9 cellular contexts compared by ENCODE assay signal in the genomic region with DNA sequence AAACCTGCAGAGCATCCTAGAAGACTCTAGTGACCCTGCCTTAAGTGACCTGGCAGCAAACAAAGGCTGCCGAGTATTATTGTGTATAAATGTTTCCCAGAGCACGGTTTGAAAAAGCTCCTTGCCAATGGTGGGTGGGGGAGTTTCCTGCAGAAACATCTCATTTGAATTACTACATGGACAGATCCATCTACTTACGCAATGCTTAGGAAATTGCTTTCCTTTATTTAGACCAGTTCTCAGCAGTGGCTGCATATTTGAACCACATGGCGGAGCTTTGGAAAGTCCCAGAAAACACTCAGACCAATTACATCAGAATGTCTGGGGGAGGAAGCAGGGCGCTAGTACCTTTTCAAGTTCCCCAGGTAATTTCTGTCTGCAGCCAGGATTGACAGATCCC.
DNase-seq lines count a peak whose midpoint lies in the region; ATAC-seq and TF ChIP-seq lines count a peak whose summit lies in the region.
"Had no signal": no experiment of that assay in that cellular context is flagged by ENCODE, and none has a peak within 500 bp of the region (broad histone marks: within the 10 kb centered on the region; RNA-seq: fewer than 3 reads in every experiment).

No MANE protein-coding gene starts in this region.

- H4K8ac ChIP-seq in neuronal stem cell (ENCODE audit: low read depth, low read length), result no peak overlapping the region

- H3K27me3 ChIP-seq in fibroblast of lung (ENCODE audit: control insufficient read depth, insufficient read depth, low read length), result no peaks in the 10 kb centered on the region
- no peaks in the 10 kb centered on the region for H3K27me3 ChIP-seq in neuronal stem cell (ENCODE audit: control insufficient read depth in 3 of 3, insufficient read depth in 3 of 3, low read depth in 1 of 3, low read length in 3 of 3)

- no peak for ATAC-seq in HG03457 (IDR thresholded peaks at IDR 0.05; ENCODE audit: unreplicated experiment)

- no peaks in the 10 kb centered on the region for H3K4me1 ChIP-seq in fibroblast of lung (ENCODE audit: control insufficient read depth, extremely low read depth, insufficient read depth, low read length)
- H3K4me1 ChIP-seq in neuronal stem cell (ENCODE audit: control insufficient read depth in 2 of 2, insufficient read depth in 1 of 2, low read depth in 1 of 2, low read length in 2 of 2), result peaks cover 2 to 15% of the 10 kb centered on the region in 2 donors

- H4K91ac ChIP-seq in neuronal stem cell (ENCODE audit: low read depth, low read length, poor library complexity), result no peak overlapping the region

- H3K9ac ChIP-seq in fibroblast of lung (ENCODE audit: insufficient read depth, low read length) (no peak overlapping the region), neuronal stem cell (ENCODE audit: low read depth, low read length, poor library complexity) (no peak overlapping the region)

- H3K36me3 ChIP-seq in fibroblast of lung (ENCODE audit: control insufficient read depth, insufficient read depth, low read length) (no peaks in the 10 kb centered on the region), neuronal stem cell (replicated peaks in 1 of 2; ENCODE audit: control insufficient read depth in 2 of 2, insufficient read depth in 2 of 2, low read length in 2 of 2) (no peaks in the 10 kb centered on the region)

- peak; percentile 17 for DNase-seq in DMS153 treated with DMSO at 0.1 percent for 48 hours (lab: John Stamatoyannopoulos, UW; ENCODE audit: unreplicated experiment)
- peak; percentile 27 for DNase-seq in NB4 (ENCODE audit: low read depth)
- peak; percentile 81 to 94 for DNase-seq in fibroblast of lung (ENCODE audit: low read depth in 2 of 2)
- no peak for DNase-seq in neuronal stem cell (ENCODE audit: low spot score)
- DNase-seq in T-helper 1 cell, result no peak
- no peak for DNase-seq in cerebellum (ENCODE audit: low spot score)
- DNase-seq in NCI-H510A treated with DMSO at 0.1 percent for 48 hours (lab: John Stamatoyannopoulos, UW), result no peak
- DNase-seq: activated CD4-positive, CD25-positive, alpha-beta regulatory T cell treated with anti-CD3 and anti-CD28 coated beads, Interleukin-2, amount 50 U/mL, for 72 hours had no signal

- no CpG with 5 or more reads among the region's 5 CpGs for WGBS in neuronal stem cell (ENCODE audit: extremely low coverage in 2 of 2, insufficient read length in 2 of 2, insufficient replicate concordance in 1 of 2), 2 donors

- H2AFZ ChIP-seq in fibroblast of lung (ENCODE audit: low read length) (no peak overlapping the region), neuronal stem cell (ENCODE audit: low read length) (peak overlapping the region; percentile 44)

- H2BK120ac ChIP-seq in neuronal stem cell (ENCODE audit: low read depth, low read length), result no peak overlapping the region

- no peak overlapping the region for H3K4ac ChIP-seq in neuronal stem cell (ENCODE audit: low read length)

- no peaks in the 10 kb centered on the region for H3K9me3 ChIP-seq in fibroblast of lung (ENCODE audit: control insufficient read depth, insufficient read depth, low read depth, low read length)
- H3K9me3 ChIP-seq in neuronal stem cell (replicated peaks in 1 of 2; ENCODE audit: control insufficient read depth in 2 of 2, insufficient read depth in 1 of 2, low read depth in 1 of 2, low read length in 2 of 2), result peaks cover 0 to 16% of the 10 kb centered on the region in 2 donors

- H2AK5ac ChIP-seq in neuronal stem cell (ENCODE audit: low read depth, low read length), result no peak overlapping the region

- H3K4me2 ChIP-seq in fibroblast of lung (ENCODE audit: extremely low read depth, insufficient read depth, low read length), result no peak overlapping the region
- no peak overlapping the region for H3K4me2 ChIP-seq in neuronal stem cell (ENCODE audit: insufficient read depth, low read length, poor library complexity, severe bottlenecking)

- no peak for TF ChIP-seq CTCF in NB4 (IDR thresholded peaks at IDR 0.05; ENCODE audit: low read depth, low read length)
- TF ChIP-seq CTCF in fibroblast of lung (conservative IDR thresholded peaks at IDR 0.05 in 1 of 2, IDR thresholded peaks at IDR 0.05 in 1 of 2; ENCODE audit: low read depth in 1 of 2, low read length in 2 of 2), result peak in 1 of 2 donors; percentile 23

- H2BK12ac ChIP-seq in neuronal stem cell (ENCODE audit: low read length), result no peak overlapping the region

- no peak overlapping the region for H3K27ac ChIP-seq in fibroblast of lung (ENCODE audit: insufficient read depth, low read length)
- no peak overlapping the region for H3K27ac ChIP-seq in neuronal stem cell (replicated peaks; ENCODE audit: low read length)

- H3K4me3 ChIP-seq in NB4 (ENCODE audit: low read depth, low read length) (no peak overlapping the region), fibroblast of lung (replicated peaks in 1 of 4; ENCODE audit: control extremely low read depth in 1 of 4, insufficient read depth in 1 of 4, low read depth in 3 of 4, low read length in 4 of 4) (no peak overlapping the region), neuronal stem cell (ENCODE audit: low read length in 2 of 2) (no peak overlapping the region)

- no peaks in the 10 kb centered on the region for H4K20me1 ChIP-seq in fibroblast of lung (ENCODE audit: control insufficient read depth, extremely low read depth, insufficient read depth, low read length)

- H3K14ac ChIP-seq in neuronal stem cell (ENCODE audit: low read length), result no peak overlapping the region

- H3K79me2 ChIP-seq in fibroblast of lung (ENCODE audit: control insufficient read depth, insufficient read depth, low read length), result no peaks in the 10 kb centered on the region

- H3K79me1 ChIP-seq in neuronal stem cell (ENCODE audit: low read depth, low read length), result no peaks in the 10 kb centered on the region

- no peak overlapping the region for H2BK5ac ChIP-seq in neuronal stem cell (ENCODE audit: low read length)

- no peak for TF ChIP-seq POLR2A in NB4 (IDR thresholded peaks at IDR 0.05; ENCODE audit: extremely low read depth, insufficient read length)

- no peak overlapping the region for H3K18ac ChIP-seq in neuronal stem cell (ENCODE audit: low read length)

- no peak overlapping the region for H3K23ac ChIP-seq in neuronal stem cell (ENCODE audit: low read depth, low read length, poor library complexity)

- no peak overlapping the region for H2BK15ac ChIP-seq in neuronal stem cell (ENCODE audit: low read length)

Comparison
In these comparisons a context has a peak if more than half of its experiments do, and no peak if none do; other contexts are left out.
1. DNase-seq: peak in DMS153 treated with DMSO at 0.1 percent for 48 hours (single experiment), NB4 (single experiment) and fibroblast of lung (2 of 2); none in neuronal stem cell (single experiment), T-helper 1 cell (0 of 5), cerebellum (single experiment) and NCI-H510A treated with DMSO at 0.1 percent for 48 hours (single experiment).